1 cellular context compared by ENCODE assay signal in genomic region chr14:73269729-73270651, GRCh38.
TF ChIP-seq lines count a peak whose summit lies in the region.

No MANE protein-coding gene starts in this region.

TF ChIP-seq in GM12878, 131 proteins besides CTCF, POLR2A, EP300 and RAD21 (continued from another document):
- TF ChIP-seq E2F4 (IDR thresholded peaks at IDR 0.05; ENCODE audit: low read depth, low read length) (no peak), BMI1 (IDR thresholded peaks at IDR 0.05; ENCODE audit: borderline replicate concordance) (no peak), ELK1 (IDR thresholded peaks at IDR 0.05; ENCODE audit: low read depth, low read length) (no peak), NKRF (conservative IDR thresholded peaks at IDR 0.05) (no peak), POLR2AphosphoS2 (IDR thresholded peaks at IDR 0.05; ENCODE audit: low read depth, low read length) (peak; percentile 49), NR2C1 (IDR thresholded peaks at IDR 0.05) (peak; percentile 27; the same call in 1 of the 2 replicates), YBX1 (IDR thresholded peaks at IDR 0.05) (no peak), HDAC2 (IDR thresholded peaks at IDR 0.05) (no peak), PML (IDR thresholded peaks at IDR 0.05; ENCODE audit: low read length) (no peak), PAX5 (IDR thresholded peaks at IDR 0.05; ENCODE audit: borderline replicate concordance, low read depth, low read length) (peak; percentile 98), MAX (IDR thresholded peaks at IDR 0.05; ENCODE audit: low read depth, low read length) (no peak), SRF (IDR thresholded peaks at IDR 0.05; ENCODE audit: low read depth in 2 of 2, low read length in 2 of 2) (no peak), CBX5 (IDR thresholded peaks at IDR 0.05; ENCODE audit: low read depth) (no peak), ZBED1 (IDR thresholded peaks at IDR 0.05; ENCODE audit: borderline replicate concordance) (no peak), SUPT20H (IDR thresholded peaks at IDR 0.05; ENCODE audit: borderline replicate concordance, control insufficient read depth, low read depth, low read length) (no peak), KAT2A (conservative IDR thresholded peaks at IDR 0.05; ENCODE audit: control insufficient read depth, low read depth, low read length) (no peak), SMAD1 (IDR thresholded peaks at IDR 0.05; ENCODE audit: low read depth, partially characterized antibody) (no peak), TCF3 (IDR thresholded peaks at IDR 0.05; ENCODE audit: borderline replicate concordance, insufficient read depth, low read depth, low read length) (no peak), POU2F2 (IDR thresholded peaks at IDR 0.05; ENCODE audit: borderline replicate concordance, low read depth, low read length) (no peak), ZNF687 (IDR thresholded peaks at IDR 0.05) (peak; percentile 76), STAT3 (IDR thresholded peaks at IDR 0.05; ENCODE audit: low read depth, low read length) (no peak), SUZ12 (IDR thresholded peaks at IDR 0.05; ENCODE audit: unreplicated experiment) (no peak), TCF7 (IDR thresholded peaks at IDR 0.05; ENCODE audit: borderline replicate concordance) (no peak), MTA2 (IDR thresholded peaks at IDR 0.05; ENCODE audit: low read depth) (no peak), JUND (IDR thresholded peaks at IDR 0.05; ENCODE audit: low read depth, low read length) (no peak), EED (IDR thresholded peaks at IDR 0.05; ENCODE audit: low read depth) (no peak), ZNF207 (IDR thresholded peaks at IDR 0.05; ENCODE audit: borderline replicate concordance) (no peak), WRNIP1 (IDR thresholded peaks at IDR 0.05; ENCODE audit: borderline replicate concordance, low read depth, low read length) (no peak), CREM (IDR thresholded peaks at IDR 0.05; ENCODE audit: low read depth) (no peak), TCF12 (IDR thresholded peaks at IDR 0.05; ENCODE audit: low read depth, low read length) (no peak), SP1 (IDR thresholded peaks at IDR 0.05; ENCODE audit: low read depth, low read length) (no peak), ESRRA (IDR thresholded peaks at IDR 0.05; ENCODE audit: low read length) (no peak), NFXL1 (IDR thresholded peaks at IDR 0.05; ENCODE audit: borderline replicate concordance) (no peak), ASH2L (IDR thresholded peaks at IDR 0.05; ENCODE audit: borderline replicate concordance, low read depth) (no peak), FOXK2 (IDR thresholded peaks at IDR 0.05) (no peak), NFYA (IDR thresholded peaks at IDR 0.05; ENCODE audit: borderline replicate concordance, low read depth, low read length) (no peak), ZNF217 (IDR thresholded peaks at IDR 0.05) (no peak), RBBP5 (conservative IDR thresholded peaks at IDR 0.05) (no peak)
- TF ChIP-seq, protein P1, sequence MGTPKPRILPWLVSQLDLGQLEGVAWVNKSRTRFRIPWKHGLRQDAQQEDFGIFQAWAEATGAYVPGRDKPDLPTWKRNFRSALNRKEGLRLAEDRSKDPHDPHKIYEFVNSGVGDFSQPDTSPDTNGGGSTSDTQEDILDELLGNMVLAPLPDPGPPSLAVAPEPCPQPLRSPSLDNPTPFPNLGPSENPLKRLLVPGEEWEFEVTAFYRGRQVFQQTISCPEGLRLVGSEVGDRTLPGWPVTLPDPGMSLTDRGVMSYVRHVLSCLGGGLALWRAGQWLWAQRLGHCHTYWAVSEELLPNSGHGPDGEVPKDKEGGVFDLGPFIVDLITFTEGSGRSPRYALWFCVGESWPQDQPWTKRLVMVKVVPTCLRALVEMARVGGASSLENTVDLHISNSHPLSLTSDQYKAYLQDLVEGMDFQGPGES (IDR thresholded peaks at IDR 0.05): no peak
- TF ChIP-seq, protein P2, sequence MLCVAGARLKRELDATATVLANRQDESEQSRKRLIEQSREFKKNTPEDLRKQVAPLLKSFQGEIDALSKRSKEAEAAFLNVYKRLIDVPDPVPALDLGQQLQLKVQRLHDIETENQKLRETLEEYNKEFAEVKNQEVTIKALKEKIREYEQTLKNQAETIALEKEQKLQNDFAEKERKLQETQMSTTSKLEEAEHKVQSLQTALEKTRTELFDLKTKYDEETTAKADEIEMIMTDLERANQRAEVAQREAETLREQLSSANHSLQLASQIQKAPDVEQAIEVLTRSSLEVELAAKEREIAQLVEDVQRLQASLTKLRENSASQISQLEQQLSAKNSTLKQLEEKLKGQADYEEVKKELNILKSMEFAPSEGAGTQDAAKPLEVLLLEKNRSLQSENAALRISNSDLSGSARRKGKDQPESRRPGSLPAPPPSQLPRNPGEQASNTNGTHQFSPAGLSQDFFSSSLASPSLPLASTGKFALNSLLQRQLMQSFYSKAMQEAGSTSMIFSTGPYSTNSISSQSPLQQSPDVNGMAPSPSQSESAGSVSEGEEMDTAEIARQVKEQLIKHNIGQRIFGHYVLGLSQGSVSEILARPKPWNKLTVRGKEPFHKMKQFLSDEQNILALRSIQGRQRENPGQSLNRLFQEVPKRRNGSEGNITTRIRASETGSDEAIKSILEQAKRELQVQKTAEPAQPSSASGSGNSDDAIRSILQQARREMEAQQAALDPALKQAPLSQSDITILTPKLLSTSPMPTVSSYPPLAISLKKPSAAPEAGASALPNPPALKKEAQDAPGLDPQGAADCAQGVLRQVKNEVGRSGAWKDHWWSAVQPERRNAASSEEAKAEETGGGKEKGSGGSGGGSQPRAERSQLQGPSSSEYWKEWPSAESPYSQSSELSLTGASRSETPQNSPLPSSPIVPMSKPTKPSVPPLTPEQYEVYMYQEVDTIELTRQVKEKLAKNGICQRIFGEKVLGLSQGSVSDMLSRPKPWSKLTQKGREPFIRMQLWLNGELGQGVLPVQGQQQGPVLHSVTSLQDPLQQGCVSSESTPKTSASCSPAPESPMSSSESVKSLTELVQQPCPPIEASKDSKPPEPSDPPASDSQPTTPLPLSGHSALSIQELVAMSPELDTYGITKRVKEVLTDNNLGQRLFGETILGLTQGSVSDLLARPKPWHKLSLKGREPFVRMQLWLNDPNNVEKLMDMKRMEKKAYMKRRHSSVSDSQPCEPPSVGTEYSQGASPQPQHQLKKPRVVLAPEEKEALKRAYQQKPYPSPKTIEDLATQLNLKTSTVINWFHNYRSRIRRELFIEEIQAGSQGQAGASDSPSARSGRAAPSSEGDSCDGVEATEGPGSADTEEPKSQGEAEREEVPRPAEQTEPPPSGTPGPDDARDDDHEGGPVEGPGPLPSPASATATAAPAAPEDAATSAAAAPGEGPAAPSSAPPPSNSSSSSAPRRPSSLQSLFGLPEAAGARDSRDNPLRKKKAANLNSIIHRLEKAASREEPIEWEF (IDR thresholded peaks at IDR 0.05; ENCODE audit: insufficient replicate concordance, low read depth, low read length): no peak
- TF ChIP-seq, protein P3, sequence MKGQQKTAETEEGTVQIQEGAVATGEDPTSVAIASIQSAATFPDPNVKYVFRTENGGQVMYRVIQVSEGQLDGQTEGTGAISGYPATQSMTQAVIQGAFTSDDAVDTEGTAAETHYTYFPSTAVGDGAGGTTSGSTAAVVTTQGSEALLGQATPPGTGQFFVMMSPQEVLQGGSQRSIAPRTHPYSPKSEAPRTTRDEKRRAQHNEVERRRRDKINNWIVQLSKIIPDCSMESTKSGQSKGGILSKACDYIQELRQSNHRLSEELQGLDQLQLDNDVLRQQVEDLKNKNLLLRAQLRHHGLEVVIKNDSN (IDR thresholded peaks at IDR 0.05; ENCODE audit: borderline replicate concordance, extremely low read length, insufficient read depth, low read depth, low read length): no peak
